In the genomic region with DNA sequence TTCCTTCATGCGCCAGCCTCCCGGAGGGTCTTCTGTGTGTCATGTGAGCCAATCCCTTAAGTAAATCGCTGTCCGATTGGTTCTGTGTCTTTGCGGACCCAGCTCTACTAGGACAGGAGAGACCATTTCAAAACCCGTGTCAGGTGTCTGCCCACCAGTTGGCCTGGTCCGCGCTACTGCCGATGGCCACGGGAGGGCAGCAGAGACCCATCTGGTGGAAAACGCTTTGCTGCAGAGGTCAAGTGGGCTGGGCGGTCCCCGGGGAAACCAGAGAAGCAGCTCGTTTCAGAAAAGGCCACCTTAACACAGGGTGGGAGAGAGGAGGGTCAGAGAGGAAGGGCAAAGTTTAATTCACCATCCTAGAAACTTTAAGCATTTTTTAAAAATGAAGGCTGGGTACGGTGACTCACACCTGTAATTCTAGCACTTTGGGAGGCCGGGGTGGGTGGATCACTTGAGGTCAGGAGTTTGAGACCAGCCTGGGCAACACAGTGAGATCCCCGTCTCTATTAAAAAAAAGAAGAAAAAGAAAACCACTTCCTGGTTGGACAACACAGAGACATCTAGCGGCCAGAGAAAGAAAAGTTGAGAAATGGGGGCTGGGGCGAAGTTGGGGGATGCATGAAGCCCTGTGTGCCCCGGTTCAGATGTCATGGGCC, we compare ENCODE assay signal across 1 cellular context.
TF ChIP-seq lines count a peak whose summit lies in the region.

No MANE protein-coding gene starts in this region.

TF ChIP-seq in HepG2, 621 proteins besides CTCF, POLR2A, EP300 and RAD21 (continued from another document and continues in another):
- TF ChIP-seq, protein P1, sequence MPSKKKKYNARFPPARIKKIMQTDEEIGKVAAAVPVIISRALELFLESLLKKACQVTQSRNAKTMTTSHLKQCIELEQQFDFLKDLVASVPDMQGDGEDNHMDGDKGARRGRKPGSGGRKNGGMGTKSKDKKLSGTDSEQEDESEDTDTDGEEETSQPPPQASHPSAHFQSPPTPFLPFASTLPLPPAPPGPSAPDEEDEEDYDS (CRISPR knock-in tag; IDR thresholded peaks at IDR 0.05): peak; percentile 44; the same call in 1 of the 2 replicates
- TF ChIP-seq SIN3B (IDR thresholded peaks at IDR 0.05; ENCODE audit: low read length): peak; percentile 42; the same call in 1 of the 2 replicates
- no peak for TF ChIP-seq POLR2AphosphoS5 (IDR thresholded peaks at IDR 0.05; ENCODE audit: low read depth, low read length)
- peak; percentile 94; the same call in 1 of the 2 replicates for TF ChIP-seq ZNF510 (CRISPR knock-in tag; IDR thresholded peaks at IDR 0.05; ENCODE audit: low read depth)
- TF ChIP-seq KLF16 (CRISPR knock-in tag; IDR thresholded peaks at IDR 0.05): peak in 1 of 2 experiments; percentile 59; a peak in 2 of 4 replicates
- peak; percentile 68; the same call in 1 of the 2 replicates for TF ChIP-seq SPEN (CRISPR knock-in tag; IDR thresholded peaks at IDR 0.05; ENCODE audit: low read depth)
- peak; percentile 26; the same call in 1 of the 2 replicates for TF ChIP-seq ZNF652 (CRISPR knock-in tag; IDR thresholded peaks at IDR 0.05; ENCODE audit: borderline replicate concordance, low read depth)
- peak; percentile 52; the same call in 1 of the 2 replicates for TF ChIP-seq HOXA3 (CRISPR knock-in tag; IDR thresholded peaks at IDR 0.05)
- no peak for TF ChIP-seq ONECUT2 (CRISPR knock-in tag; IDR thresholded peaks at IDR 0.05)
- TF ChIP-seq, protein P2, sequence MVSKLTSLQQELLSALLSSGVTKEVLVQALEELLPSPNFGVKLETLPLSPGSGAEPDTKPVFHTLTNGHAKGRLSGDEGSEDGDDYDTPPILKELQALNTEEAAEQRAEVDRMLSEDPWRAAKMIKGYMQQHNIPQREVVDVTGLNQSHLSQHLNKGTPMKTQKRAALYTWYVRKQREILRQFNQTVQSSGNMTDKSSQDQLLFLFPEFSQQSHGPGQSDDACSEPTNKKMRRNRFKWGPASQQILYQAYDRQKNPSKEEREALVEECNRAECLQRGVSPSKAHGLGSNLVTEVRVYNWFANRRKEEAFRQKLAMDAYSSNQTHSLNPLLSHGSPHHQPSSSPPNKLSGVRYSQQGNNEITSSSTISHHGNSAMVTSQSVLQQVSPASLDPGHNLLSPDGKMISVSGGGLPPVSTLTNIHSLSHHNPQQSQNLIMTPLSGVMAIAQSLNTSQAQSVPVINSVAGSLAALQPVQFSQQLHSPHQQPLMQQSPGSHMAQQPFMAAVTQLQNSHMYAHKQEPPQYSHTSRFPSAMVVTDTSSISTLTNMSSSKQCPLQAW (CRISPR knock-in tag; IDR thresholded peaks at IDR 0.05): peak; percentile 94
- TF ChIP-seq, protein P3, sequence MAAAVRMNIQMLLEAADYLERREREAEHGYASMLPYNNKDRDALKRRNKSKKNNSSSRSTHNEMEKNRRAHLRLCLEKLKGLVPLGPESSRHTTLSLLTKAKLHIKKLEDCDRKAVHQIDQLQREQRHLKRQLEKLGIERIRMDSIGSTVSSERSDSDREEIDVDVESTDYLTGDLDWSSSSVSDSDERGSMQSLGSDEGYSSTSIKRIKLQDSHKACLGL (CRISPR knock-in tag; IDR thresholded peaks at IDR 0.05): no peak
- no peak for TF ChIP-seq ZNF777 (CRISPR knock-in tag; IDR thresholded peaks at IDR 0.05)
- TF ChIP-seq KLF12 (CRISPR knock-in tag; IDR thresholded peaks at IDR 0.05; ENCODE audit: borderline replicate concordance): no peak; the same call in 1 of the 2 replicates
- TF ChIP-seq, protein P4, sequence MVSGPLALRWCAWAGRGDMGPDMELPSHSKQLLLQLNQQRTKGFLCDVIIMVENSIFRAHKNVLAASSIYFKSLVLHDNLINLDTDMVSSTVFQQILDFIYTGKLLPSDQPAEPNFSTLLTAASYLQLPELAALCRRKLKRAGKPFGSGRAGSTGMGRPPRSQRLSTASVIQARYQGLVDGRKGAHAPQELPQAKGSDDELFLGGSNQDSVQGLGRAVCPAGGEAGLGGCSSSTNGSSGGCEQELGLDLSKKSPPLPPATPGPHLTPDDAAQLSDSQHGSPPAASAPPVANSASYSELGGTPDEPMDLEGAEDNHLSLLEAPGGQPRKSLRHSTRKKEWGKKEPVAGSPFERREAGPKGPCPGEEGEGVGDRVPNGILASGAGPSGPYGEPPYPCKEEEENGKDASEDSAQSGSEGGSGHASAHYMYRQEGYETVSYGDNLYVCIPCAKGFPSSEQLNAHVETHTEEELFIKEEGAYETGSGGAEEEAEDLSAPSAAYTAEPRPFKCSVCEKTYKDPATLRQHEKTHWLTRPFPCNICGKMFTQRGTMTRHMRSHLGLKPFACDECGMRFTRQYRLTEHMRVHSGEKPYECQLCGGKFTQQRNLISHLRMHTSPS (CRISPR knock-in tag; IDR thresholded peaks at IDR 0.05; ENCODE audit: low read depth): 0 out of 2 replicates have a peak, but pooled peaks have one; percentile 30
- no peak for TF ChIP-seq ZNF879 (CRISPR knock-in tag; IDR thresholded peaks at IDR 0.05)
- TF ChIP-seq JUND (CRISPR knock-in tag; IDR thresholded peaks at IDR 0.05): no peak
- no peak for TF ChIP-seq SATB2 (CRISPR knock-in tag; IDR thresholded peaks at IDR 0.05)
- TF ChIP-seq ZNF644 (CRISPR knock-in tag; IDR thresholded peaks at IDR 0.05; ENCODE audit: low read depth): no peak
- TF ChIP-seq SP140L (CRISPR knock-in tag; IDR thresholded peaks at IDR 0.05; ENCODE audit: borderline replicate concordance): no peak
- TF ChIP-seq ZNF367 (CRISPR knock-in tag; IDR thresholded peaks at IDR 0.05; ENCODE audit: borderline replicate concordance): no peak
- no peak for TF ChIP-seq ZNF713 (CRISPR knock-in tag; IDR thresholded peaks at IDR 0.05)
- TF ChIP-seq, protein P5, sequence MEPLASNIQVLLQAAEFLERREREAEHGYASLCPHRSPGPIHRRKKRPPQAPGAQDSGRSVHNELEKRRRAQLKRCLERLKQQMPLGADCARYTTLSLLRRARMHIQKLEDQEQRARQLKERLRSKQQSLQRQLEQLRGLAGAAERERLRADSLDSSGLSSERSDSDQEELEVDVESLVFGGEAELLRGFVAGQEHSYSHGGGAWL (CRISPR knock-in tag; IDR thresholded peaks at IDR 0.05): peak; percentile 24; the same call in 1 of the 2 replicates
- TF ChIP-seq XRCC5 (optimal IDR thresholded peaks at IDR 0.05; ENCODE audit: low read length): peak; percentile 96
- TF ChIP-seq ZNF335 (CRISPR knock-in tag; IDR thresholded peaks at IDR 0.05): no peak
- TF ChIP-seq, protein P6, sequence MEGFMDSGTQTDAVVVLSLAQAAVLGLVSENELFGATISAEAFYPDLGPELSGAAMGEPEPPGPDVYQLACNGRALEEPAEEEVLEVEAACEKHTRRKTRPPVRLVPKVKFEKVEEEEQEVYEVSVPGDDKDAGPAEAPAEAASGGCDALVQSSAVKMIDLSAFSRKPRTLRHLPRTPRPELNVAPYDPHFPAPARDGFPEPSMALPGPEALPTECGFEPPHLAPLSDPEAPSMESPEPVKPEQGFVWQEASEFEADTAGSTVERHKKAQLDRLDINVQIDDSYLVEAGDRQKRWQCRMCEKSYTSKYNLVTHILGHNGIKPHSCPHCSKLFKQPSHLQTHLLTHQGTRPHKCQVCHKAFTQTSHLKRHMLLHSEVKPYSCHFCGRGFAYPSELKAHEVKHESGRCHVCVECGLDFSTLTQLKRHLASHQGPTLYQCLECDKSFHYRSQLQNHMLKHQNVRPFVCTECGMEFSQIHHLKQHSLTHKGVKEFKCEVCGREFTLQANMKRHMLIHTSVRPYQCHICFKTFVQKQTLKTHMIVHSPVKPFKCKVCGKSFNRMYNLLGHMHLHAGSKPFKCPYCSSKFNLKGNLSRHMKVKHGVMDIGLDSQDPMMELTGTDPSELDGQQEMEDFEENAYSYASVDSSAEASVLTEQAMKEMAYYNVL (CRISPR knock-in tag; IDR thresholded peaks at IDR 0.05; ENCODE audit: borderline replicate concordance): peak; percentile 65; the same call in 1 of the 2 replicates
- TF ChIP-seq ZNF570 (CRISPR knock-in tag; IDR thresholded peaks at IDR 0.05; ENCODE audit: borderline replicate concordance): no peak
- TF ChIP-seq MATR3 (CRISPR knock-in tag; IDR thresholded peaks at IDR 0.05): no peak
- no peak for TF ChIP-seq KDM5A (IDR thresholded peaks at IDR 0.05; ENCODE audit: borderline replicate concordance, low read length)
- TF ChIP-seq, protein P7, sequence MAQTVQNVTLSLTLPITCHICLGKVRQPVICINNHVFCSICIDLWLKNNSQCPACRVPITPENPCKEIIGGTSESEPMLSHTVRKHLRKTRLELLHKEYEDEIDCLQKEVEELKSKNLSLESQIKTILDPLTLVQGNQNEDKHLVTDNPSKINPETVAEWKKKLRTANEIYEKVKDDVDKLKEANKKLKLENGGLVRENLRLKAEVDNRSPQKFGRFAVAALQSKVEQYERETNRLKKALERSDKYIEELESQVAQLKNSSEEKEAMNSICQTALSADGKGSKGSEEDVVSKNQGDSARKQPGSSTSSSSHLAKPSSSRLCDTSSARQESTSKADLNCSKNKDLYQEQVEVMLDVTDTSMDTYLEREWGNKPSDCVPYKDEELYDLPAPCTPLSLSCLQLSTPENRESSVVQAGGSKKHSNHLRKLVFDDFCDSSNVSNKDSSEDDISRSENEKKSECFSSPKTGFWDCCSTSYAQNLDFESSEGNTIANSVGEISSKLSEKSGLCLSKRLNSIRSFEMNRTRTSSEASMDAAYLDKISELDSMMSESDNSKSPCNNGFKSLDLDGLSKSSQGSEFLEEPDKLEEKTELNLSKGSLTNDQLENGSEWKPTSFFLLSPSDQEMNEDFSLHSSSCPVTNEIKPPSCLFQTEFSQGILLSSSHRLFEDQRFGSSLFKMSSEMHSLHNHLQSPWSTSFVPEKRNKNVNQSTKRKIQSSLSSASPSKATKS (CRISPR knock-in tag; IDR thresholded peaks at IDR 0.05): no peak
- TF ChIP-seq, protein P8, sequence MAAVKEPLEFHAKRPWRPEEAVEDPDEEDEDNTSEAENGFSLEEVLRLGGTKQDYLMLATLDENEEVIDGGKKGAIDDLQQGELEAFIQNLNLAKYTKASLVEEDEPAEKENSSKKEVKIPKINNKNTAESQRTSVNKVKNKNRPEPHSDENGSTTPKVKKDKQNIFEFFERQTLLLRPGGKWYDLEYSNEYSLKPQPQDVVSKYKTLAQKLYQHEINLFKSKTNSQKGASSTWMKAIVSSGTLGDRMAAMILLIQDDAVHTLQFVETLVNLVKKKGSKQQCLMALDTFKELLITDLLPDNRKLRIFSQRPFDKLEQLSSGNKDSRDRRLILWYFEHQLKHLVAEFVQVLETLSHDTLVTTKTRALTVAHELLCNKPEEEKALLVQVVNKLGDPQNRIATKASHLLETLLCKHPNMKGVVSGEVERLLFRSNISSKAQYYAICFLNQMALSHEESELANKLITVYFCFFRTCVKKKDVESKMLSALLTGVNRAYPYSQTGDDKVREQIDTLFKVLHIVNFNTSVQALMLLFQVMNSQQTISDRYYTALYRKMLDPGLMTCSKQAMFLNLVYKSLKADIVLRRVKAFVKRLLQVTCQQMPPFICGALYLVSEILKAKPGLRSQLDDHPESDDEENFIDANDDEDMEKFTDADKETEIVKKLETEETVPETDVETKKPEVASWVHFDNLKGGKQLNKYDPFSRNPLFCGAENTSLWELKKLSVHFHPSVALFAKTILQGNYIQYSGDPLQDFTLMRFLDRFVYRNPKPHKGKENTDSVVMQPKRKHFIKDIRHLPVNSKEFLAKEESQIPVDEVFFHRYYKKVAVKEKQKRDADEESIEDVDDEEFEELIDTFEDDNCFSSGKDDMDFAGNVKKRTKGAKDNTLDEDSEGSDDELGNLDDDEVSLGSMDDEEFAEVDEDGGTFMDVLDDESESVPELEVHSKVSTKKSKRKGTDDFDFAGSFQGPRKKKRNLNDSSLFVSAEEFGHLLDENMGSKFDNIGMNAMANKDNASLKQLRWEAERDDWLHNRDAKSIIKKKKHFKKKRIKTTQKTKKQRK (IDR thresholded peaks at IDR 0.05; ENCODE audit: low read length): no peak
- TF ChIP-seq, protein P9, sequence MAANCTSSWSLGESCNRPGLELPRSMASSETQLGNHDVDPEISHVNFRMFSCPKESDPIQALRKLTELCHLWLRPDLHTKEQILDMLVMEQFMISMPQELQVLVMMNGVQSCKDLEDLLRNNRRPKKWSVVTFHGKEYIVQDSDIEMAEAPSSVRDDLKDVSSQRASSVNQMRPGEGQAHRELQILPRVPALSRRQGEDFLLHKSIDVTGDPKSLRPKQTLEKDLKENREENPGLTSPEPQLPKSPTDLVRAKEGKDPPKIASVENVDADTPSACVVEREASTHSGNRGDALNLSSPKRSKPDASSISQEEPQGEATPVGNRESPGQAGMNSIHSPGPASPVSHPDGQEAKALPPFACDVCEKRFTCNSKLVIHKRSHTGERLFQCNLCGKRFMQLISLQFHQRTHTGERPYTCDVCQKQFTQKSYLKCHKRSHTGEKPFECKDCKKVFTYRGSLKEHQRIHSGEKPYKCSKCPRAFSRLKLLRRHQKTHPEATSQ (CRISPR knock-in tag; IDR thresholded peaks at IDR 0.05; ENCODE audit: borderline replicate concordance): peak; percentile 63; the same call in 1 of the 2 replicates
- 0 out of 2 replicates have a peak, but pooled peaks have one; percentile 41 for TF ChIP-seq NCOA2 (CRISPR knock-in tag; IDR thresholded peaks at IDR 0.05)
- TF ChIP-seq, protein P10, sequence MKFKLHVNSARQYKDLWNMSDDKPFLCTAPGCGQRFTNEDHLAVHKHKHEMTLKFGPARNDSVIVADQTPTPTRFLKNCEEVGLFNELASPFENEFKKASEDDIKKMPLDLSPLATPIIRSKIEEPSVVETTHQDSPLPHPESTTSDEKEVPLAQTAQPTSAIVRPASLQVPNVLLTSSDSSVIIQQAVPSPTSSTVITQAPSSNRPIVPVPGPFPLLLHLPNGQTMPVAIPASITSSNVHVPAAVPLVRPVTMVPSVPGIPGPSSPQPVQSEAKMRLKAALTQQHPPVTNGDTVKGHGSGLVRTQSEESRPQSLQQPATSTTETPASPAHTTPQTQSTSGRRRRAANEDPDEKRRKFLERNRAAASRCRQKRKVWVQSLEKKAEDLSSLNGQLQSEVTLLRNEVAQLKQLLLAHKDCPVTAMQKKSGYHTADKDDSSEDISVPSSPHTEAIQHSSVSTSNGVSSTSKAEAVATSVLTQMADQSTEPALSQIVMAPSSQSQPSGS (CRISPR knock-in tag; IDR thresholded peaks at IDR 0.05): 0 out of 2 replicates have a peak, but pooled peaks have one; percentile 35
- no peak for TF ChIP-seq ZFYVE20 (CRISPR knock-in tag; IDR thresholded peaks at IDR 0.05; ENCODE audit: borderline replicate concordance, low read depth)
- TF ChIP-seq, protein P11, sequence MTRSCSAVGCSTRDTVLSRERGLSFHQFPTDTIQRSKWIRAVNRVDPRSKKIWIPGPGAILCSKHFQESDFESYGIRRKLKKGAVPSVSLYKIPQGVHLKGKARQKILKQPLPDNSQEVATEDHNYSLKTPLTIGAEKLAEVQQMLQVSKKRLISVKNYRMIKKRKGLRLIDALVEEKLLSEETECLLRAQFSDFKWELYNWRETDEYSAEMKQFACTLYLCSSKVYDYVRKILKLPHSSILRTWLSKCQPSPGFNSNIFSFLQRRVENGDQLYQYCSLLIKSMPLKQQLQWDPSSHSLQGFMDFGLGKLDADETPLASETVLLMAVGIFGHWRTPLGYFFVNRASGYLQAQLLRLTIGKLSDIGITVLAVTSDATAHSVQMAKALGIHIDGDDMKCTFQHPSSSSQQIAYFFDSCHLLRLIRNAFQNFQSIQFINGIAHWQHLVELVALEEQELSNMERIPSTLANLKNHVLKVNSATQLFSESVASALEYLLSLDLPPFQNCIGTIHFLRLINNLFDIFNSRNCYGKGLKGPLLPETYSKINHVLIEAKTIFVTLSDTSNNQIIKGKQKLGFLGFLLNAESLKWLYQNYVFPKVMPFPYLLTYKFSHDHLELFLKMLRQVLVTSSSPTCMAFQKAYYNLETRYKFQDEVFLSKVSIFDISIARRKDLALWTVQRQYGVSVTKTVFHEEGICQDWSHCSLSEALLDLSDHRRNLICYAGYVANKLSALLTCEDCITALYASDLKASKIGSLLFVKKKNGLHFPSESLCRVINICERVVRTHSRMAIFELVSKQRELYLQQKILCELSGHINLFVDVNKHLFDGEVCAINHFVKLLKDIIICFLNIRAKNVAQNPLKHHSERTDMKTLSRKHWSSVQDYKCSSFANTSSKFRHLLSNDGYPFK (CRISPR knock-in tag; IDR thresholded peaks at IDR 0.05; ENCODE audit: borderline replicate concordance): no peak; the same call in 1 of the 2 replicates
- TF ChIP-seq RXRB (CRISPR knock-in tag; IDR thresholded peaks at IDR 0.05; ENCODE audit: borderline replicate concordance): peak; percentile 70; the same call in 1 of the 2 replicates
